In the genomic region with DNA sequence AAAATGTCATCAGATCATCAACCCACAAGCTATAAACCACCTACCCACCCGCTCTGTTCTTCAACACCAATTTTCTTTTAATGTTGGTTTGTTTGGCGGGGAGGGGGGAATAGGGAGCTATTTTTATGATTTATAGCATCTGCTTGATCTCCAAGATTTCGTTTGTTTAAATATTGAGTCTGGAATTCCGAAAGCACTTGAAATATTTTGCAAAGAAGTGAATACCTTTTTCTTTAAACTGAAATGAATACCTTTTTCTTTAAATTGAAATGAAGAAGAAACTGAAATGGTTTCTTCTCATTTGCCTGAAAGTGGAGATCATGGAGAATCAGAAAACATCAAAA, we compare ENCODE assay signal across 1 cellular context.
TF ChIP-seq lines count a peak whose summit lies in the region.

No MANE protein-coding gene starts in this region.

TF ChIP-seq in GM23338, 12 proteins besides CTCF, POLR2A, EP300 and RAD21 (continued from another document):
- TF ChIP-seq ETS1 (IDR thresholded peaks at IDR 0.05) (no peak), EZH2 (IDR thresholded peaks at IDR 0.05; ENCODE audit: low read depth, unreplicated experiment) (no peak), CREB1 (CRISPR knock-in tag; IDR thresholded peaks at IDR 0.05; ENCODE audit: low read depth) (no peak), ZNF114 (CRISPR knock-in tag; IDR thresholded peaks at IDR 0.05) (no peak), POLR2AphosphoS5 (IDR thresholded peaks at IDR 0.05; ENCODE audit: low read depth) (no peak), REST (IDR thresholded peaks at IDR 0.05; ENCODE audit: unreplicated experiment) (no peak), JUNB (IDR thresholded peaks at IDR 0.05; ENCODE audit: unreplicated experiment) (no peak), NANOG (IDR thresholded peaks at IDR 0.05; ENCODE audit: borderline replicate concordance) (no peak), EZH2phosphoT487 (IDR thresholded peaks at IDR 0.05; ENCODE audit: unreplicated experiment) (no peak)
- TF ChIP-seq, protein P1, sequence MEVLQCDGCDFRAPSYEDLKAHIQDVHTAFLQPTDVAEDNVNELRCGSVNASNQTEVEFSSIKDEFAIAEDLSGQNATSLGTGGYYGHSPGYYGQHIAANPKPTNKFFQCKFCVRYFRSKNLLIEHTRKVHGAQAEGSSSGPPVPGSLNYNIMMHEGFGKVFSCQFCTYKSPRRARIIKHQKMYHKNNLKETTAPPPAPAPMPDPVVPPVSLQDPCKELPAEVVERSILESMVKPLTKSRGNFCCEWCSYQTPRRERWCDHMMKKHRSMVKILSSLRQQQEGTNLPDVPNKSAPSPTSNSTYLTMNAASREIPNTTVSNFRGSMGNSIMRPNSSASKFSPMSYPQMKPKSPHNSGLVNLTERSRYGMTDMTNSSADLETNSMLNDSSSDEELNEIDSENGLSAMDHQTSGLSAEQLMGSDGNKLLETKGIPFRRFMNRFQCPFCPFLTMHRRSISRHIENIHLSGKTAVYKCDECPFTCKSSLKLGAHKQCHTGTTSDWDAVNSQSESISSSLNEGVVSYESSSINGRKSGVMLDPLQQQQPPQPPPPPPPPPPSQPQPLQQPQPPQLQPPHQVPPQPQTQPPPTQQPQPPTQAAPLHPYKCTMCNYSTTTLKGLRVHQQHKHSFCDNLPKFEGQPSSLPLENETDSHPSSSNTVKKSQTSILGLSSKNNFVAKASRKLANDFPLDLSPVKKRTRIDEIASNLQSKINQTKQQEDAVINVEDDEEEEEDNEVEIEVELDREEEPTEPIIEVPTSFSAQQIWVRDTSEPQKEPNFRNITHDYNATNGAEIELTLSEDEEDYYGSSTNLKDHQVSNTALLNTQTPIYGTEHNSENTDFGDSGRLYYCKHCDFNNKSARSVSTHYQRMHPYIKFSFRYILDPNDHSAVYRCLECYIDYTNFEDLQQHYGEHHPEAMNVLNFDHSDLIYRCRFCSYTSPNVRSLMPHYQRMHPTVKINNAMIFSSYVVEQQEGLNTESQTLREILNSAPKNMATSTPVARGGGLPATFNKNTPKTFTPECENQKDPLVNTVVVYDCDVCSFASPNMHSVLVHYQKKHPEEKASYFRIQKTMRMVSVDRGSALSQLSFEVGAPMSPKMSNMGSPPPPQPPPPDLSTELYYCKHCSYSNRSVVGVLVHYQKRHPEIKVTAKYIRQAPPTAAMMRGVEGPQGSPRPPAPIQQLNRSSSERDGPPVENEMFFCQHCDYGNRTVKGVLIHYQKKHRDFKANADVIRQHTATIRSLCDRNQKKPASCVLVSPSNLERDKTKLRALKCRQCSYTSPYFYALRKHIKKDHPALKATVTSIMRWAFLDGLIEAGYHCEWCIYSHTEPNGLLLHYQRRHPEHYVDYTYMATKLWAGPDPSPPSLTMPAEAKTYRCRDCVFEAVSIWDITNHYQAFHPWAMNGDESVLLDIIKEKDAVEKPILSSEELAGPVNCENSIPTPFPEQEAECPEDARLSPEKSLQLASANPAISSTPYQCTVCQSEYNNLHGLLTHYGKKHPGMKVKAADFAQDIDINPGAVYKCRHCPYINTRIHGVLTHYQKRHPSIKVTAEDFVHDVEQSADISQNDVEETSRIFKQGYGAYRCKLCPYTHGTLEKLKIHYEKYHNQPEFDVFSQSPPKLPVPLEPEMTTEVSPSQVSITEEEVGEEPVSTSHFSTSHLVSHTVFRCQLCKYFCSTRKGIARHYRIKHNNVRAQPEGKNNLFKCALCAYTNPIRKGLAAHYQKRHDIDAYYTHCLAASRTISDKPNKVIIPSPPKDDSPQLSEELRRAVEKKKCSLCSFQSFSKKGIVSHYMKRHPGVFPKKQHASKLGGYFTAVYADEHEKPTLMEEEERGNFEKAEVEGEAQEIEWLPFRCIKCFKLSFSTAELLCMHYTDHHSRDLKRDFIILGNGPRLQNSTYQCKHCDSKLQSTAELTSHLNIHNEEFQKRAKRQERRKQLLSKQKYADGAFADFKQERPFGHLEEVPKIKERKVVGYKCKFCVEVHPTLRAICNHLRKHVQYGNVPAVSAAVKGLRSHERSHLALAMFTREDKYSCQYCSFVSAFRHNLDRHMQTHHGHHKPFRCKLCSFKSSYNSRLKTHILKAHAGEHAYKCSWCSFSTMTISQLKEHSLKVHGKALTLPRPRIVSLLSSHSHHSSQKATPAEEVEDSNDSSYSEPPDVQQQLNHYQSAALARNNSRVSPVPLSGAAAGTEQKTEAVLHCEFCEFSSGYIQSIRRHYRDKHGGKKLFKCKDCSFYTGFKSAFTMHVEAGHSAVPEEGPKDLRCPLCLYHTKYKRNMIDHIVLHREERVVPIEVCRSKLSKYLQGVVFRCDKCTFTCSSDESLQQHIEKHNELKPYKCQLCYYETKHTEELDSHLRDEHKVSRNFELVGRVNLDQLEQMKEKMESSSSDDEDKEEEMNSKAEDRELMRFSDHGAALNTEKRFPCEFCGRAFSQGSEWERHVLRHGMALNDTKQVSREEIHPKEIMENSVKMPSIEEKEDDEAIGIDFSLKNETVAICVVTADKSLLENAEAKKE (CRISPR knock-in tag; IDR thresholded peaks at IDR 0.05) = no peak
